In genomic region chr2:54671875-54672586, GRCh38 we compare ENCODE assay signal across 14 cellular contexts. TPM values are rescaled to one million over a fixed set of nuclear protein-coding genes. Genes with fewer than 3 reads are reported as not detected.
DNase-seq lines count a peak whose midpoint lies in the region; ATAC-seq, FAIRE-seq and TF ChIP-seq lines count a peak whose summit lies in the region.
"Had no signal": no experiment of that assay in that cellular context is flagged by ENCODE, and none has a peak within 500 bp of the region (broad histone marks: within the 10 kb centered on the region; RNA-seq: fewer than 3 reads in every experiment).

No MANE protein-coding gene starts in this region.

- H3K4me1 ChIP-seq in HEK293 (ENCODE audit: control insufficient read depth, insufficient read depth, low read length) (no peaks in the 10 kb centered on the region), K562 (replicated peaks in 1 of 2; ENCODE audit: control insufficient read depth in 2 of 2, insufficient read depth in 2 of 2, low read length in 2 of 2) (peaks cover 0 to 6% of the 10 kb centered on the region in 2 experiments; a peak in 1 of 5 replicates), left lung (peaks cover 31 to 90% of the 10 kb centered on the region in 2 donors), suprapubic skin (peaks cover 79% of the 10 kb centered on the region)

- H3K36me3 ChIP-seq in HEK293 (ENCODE audit: control insufficient read depth in 2 of 2, insufficient read depth in 1 of 2, low read length in 2 of 2) (peaks cover 14 to 40% of the 10 kb centered on the region in 2 experiments), K562 (ENCODE audit: control insufficient read depth, insufficient read depth, low read length) (peaks cover 28% of the 10 kb centered on the region; the same call in 2 of the 3 replicates), left lung (peaks cover 0 to 33% of the 10 kb centered on the region in 2 donors), suprapubic skin (peaks cover 20% of the 10 kb centered on the region)

- TF ChIP-seq POLR2A in K562 (conservative IDR thresholded peaks at IDR 0.05) (no peak), suprapubic skin (IDR thresholded peaks at IDR 0.05) (no peak)

- H3K4me3 ChIP-seq in HEK293 (ENCODE audit: low read depth, low read length): no peak overlapping the region
- no peak overlapping the region for H3K4me3 ChIP-seq in K562
- no peak overlapping the region for H3K4me3 ChIP-seq in left lung
- no peak overlapping the region for H3K4me3 ChIP-seq in suprapubic skin

- H3K9me3 ChIP-seq in HEK293 (ENCODE audit: control insufficient read depth, insufficient read depth, low read depth, low read length): no peaks in the 10 kb centered on the region
- H3K9me3 ChIP-seq in K562 (replicated peaks; ENCODE audit: control insufficient read depth, insufficient read depth, low read depth, low read length): no peaks in the 10 kb centered on the region
- H3K9me3 ChIP-seq in left lung: no peaks in the 10 kb centered on the region
- no peaks in the 10 kb centered on the region for H3K9me3 ChIP-seq in suprapubic skin

- H3K9ac ChIP-seq in K562 (ENCODE audit: insufficient read depth in 1 of 2, low read depth in 2 of 2, low read length in 2 of 2): no peak overlapping the region

- POLR2A ChIA-PET in HEK293 (lab: Yijun Ruan, JAX): no interaction called here
- POLR2A ChIA-PET in K562 (lab: Yijun Ruan, JAX): no interaction called here

- no peak overlapping the region for H2AFZ ChIP-seq in K562 (ENCODE audit: low read depth, low read length)

- H3K27me3 ChIP-seq in K562 (ENCODE audit: control insufficient read depth in 2 of 2, insufficient read depth in 2 of 2, low read length in 2 of 2): peaks cover 16 to 29% of the 10 kb centered on the region in 2 experiments
- no peaks in the 10 kb centered on the region for H3K27me3 ChIP-seq in left lung
- no peaks in the 10 kb centered on the region for H3K27me3 ChIP-seq in suprapubic skin

- WGBS in K562 (ENCODE audit: insufficient coverage, low coverage, missing lambda C conversion rate): 64% methylated on average over 4 of the region's 4 CpGs
- 79% methylated on average over 4 of the region's 4 CpGs for whole genome bisulfite sequencing in suprapubic skin

- H3K27ac ChIP-seq in HEK293 (ENCODE audit: extremely low read depth, low read depth, low read length) (no peak overlapping the region), K562 (ENCODE audit: extremely low read depth, low read depth, low read length) (no peak overlapping the region), left lung (peak overlapping the region; percentile 89 to 92), suprapubic skin (peak overlapping the region; percentile 90)

- no peak for TF ChIP-seq EP300 in K562 (IDR thresholded peaks at IDR 0.05; ENCODE audit: low read length)
- TF ChIP-seq EP300 in suprapubic skin (IDR thresholded peaks at IDR 0.05): no peak

- intact Hi-C loops in K562 (cut with micrococcal nuclease) (no loop called here), left lung (cut with DNase I) (no loop called here)

- TF ChIP-seq RAD21 in K562 (CRISPR knock-in tag; conservative IDR thresholded peaks at IDR 0.05 in 1 of 2, IDR thresholded peaks at IDR 0.05 in 1 of 2): no peak

- CTCF ChIA-PET in HEK293 (lab: Yijun Ruan, JAX): interaction anchor here (0.6 to 2.3 kb wide), 3 partner anchors 33 to 887 kb away, joined by 4 to 9 read pairs (median 6); no protein-coding TSS in a partner anchor
- CTCF ChIA-PET in K562 (lab: Yijun Ruan, JAX; ENCODE audit: low intra/inter-chr PET ratio): no interaction called here

- no peaks in the 10 kb centered on the region for H4K20me1 ChIP-seq in K562 (replicated peaks; ENCODE audit: control insufficient read depth, insufficient read depth, low read length)

- FAIRE-seq in K562 (lab: Jason Lieb, UNC): no peak

- BruUV-seq in K562 (replicated peaks; lab: Mats Ljungman, UMichigan): no TSS peak

- in situ Hi-C loops in K562 (cut with MboI): no loop called here

- no peaks in the 10 kb centered on the region for H3K79me2 ChIP-seq in K562 (ENCODE audit: control insufficient read depth, insufficient read depth, low read length)

- DNase-seq in K562 (ENCODE audit: extremely low read depth in 1 of 4, low spot score in 3 of 4): no peak
- DNase-seq in left lung: no peak
- DNase-seq in suprapubic skin (ENCODE audit: low spot score in 2 of 2): no peak
- DNase-seq in OCI-M1 (lab: John Stamatoyannopoulos, UW): no peak
- no peak for DNase-seq in dermis blood vessel endothelial cell
- DNase-seq: activated CD4-positive, CD25-positive, alpha-beta regulatory T cell treated with anti-CD3 and anti-CD28 coated beads, Interleukin-2, amount 50 U/mL, for 72 hours; activated naive CD8-positive, alpha-beta T cell treated with anti-CD3 and anti-CD28 coated beads, Interleukin-2, amount 10 ng/mL, durations not matched to agents 7 days and 5 days; C1 segment of cervical spinal cord; NCI-H2171; stimulated activated CD4-positive, alpha-beta T cell treated with anti-CD3 and anti-CD28 coated beads, Interleukin-2, amount 100 ng/mL, for 48 hours; SW 1271 had no signal

- H3K4me2 ChIP-seq in K562 (ENCODE audit: insufficient read depth, low read length): no peak overlapping the region

- TF ChIP-seq CTCF in HEK293 (tag by site-specific recombination; IDR thresholded peaks at IDR 0.05): no peak
- no peak for TF ChIP-seq CTCF in K562 (IDR thresholded peaks at IDR 0.05 in 2 of 3, conservative IDR thresholded peaks at IDR 0.05 in 1 of 3; ENCODE audit: insufficient read depth in 2 of 3, low read depth in 1 of 3, low read length in 3 of 3)
- TF ChIP-seq CTCF in left lung (IDR thresholded peaks at IDR 0.05): no peak
- no peak for TF ChIP-seq CTCF in suprapubic skin (IDR thresholded peaks at IDR 0.05)

- peak; percentile 19; the same call in 1 of the 3 replicates for ATAC-seq in K562
- ATAC-seq in left lung: no peak
- no peak for ATAC-seq in HG02678 (IDR thresholded peaks at IDR 0.05; ENCODE audit: unreplicated experiment)
- ATAC-seq in GM18858 (IDR thresholded peaks at IDR 0.05; ENCODE audit: unreplicated experiment): no peak

- H3K9me1 ChIP-seq in K562 (ENCODE audit: control insufficient read depth, insufficient read depth, low read length): no peaks in the 10 kb centered on the region

TF ChIP-seq in HEK293, 187 proteins besides CTCF, POLR2A, EP300 and RAD21:
- TF ChIP-seq GLI4 (tag by site-specific recombination; IDR thresholded peaks at IDR 0.05): no peak
- TF ChIP-seq ZNF2 (tag by site-specific recombination; IDR thresholded peaks at IDR 0.05): no peak
- 0 out of 2 replicates have a peak, but pooled peaks have one; percentile 15 for TF ChIP-seq KLF9 (tag by site-specific recombination; IDR thresholded peaks at IDR 0.05; ENCODE audit: low read depth)

TF ChIP-seq in K562, 482 proteins besides CTCF, POLR2A, EP300 and RAD21:
- TF ChIP-seq VEZF1 (CRISPR knock-in tag; IDR thresholded peaks at IDR 0.05) (no peak), ZKSCAN1 (IDR thresholded peaks at IDR 0.05; ENCODE audit: low read depth, low read length) (no peak), GATAD2A (IDR thresholded peaks at IDR 0.05) (no peak), MITF (IDR thresholded peaks at IDR 0.05) (no peak), KLF6 (CRISPR knock-in tag; IDR thresholded peaks at IDR 0.05; ENCODE audit: borderline replicate concordance) (no peak), TOE1 (IDR thresholded peaks at IDR 0.05; ENCODE audit: borderline replicate concordance) (no peak), TOE1 (CRISPR knock-in tag; IDR thresholded peaks at IDR 0.05; ENCODE audit: borderline replicate concordance, low read depth) (no peak), TRIM28 (IDR thresholded peaks at IDR 0.05) (no peak)

RNA-seq across cellular contexts. Expression of gene EML6, which starts 51.4 kb away (rescaled TPM):
- 0.97 and 1.5 TPM in 2 replicates for total RNA-seq in K562 (2011; cell fraction: chromatin; rRNA removed; ENCODE audit: low replicate concordance)
- under 0.01 and 0.26 TPM in 2 replicates for total RNA-seq in K562 (2011; cell fraction: nucleolus; rRNA removed)
- total RNA-seq in K562 (2011; cell fraction: nucleoplasm; rRNA removed): 0.66 and 1.2 TPM in 2 replicates
- total RNA-seq in K562 (2014; rRNA removed) (0.23 and 0.29 TPM in 2 replicates), K562 (2014; rRNA removed; fragmentation: Illumina TruSeq; extraction: Trizol) (0.11 and 0.41 TPM in 2 replicates), K562 (2015; rRNA removed; fragmentation: Illumina TruSeq; extraction: Trizol) (0.07 and 0.26 TPM in 2 replicates), K562 (2021) (0.35 and 0.49 TPM in 2 replicates), left lung (1 to 10 TPM in 1 of 2 donors, under 1 TPM in 1; 0.73 to 1.3 TPM), suprapubic skin (10 to 100 TPM in 1 of 4 donors, 1 to 10 TPM in 3; 2.3 to 15.1 (median 4.1) TPM), dermis blood vessel endothelial cell (0.17 and 1.1 TPM in 2 replicates)
- polyA plus RNA-seq in K562 (2011; rRNA removed) (0.56 and 0.88 TPM in 2 replicates), K562 (2014; fragmentation: Illumina TruSeq; extraction: Trizol) (0.25 and 0.71 TPM in 2 replicates), K562 (2014; fragmentation: Nextera tagmentation; extraction: Ambion mirVana) (under 1 TPM; 0.29 to 0.39 TPM), K562 (2014; rRNA removed) (0.07 and 0.92 TPM in 2 replicates)
- 0.54 and 0.62 TPM in 2 replicates for polyA plus RNA-seq in K562 (2011; cell fraction: cytosol; rRNA removed)
- polyA plus RNA-seq in K562 (2011; cell fraction: nucleus; rRNA removed): 2.7 and 3.2 TPM in 2 replicates
- polyA plus RNA-seq in K562 (2012): 0.08 and 0.60 TPM in 2 replicates
- 0.21 and 0.48 TPM in 2 replicates for polyA minus RNA-seq in K562 (2011; rRNA and poly(A)+ RNA removed)
- not detected in 2 replicates for polyA minus RNA-seq in K562 (2011; cell fraction: cytosol; rRNA and poly(A)+ RNA removed)
- polyA minus RNA-seq in K562 (2011; cell fraction: nucleus; rRNA and poly(A)+ RNA removed): 0.44 and 0.81 TPM in 2 replicates

Comparison
In these comparisons a context has a peak if more than half of its experiments do, and no peak if none do; other contexts are left out.
1. H3K27ac ChIP-seq: peak in left lung (2 of 2) and suprapubic skin (single experiment); none in HEK293 (single experiment) and K562 (single experiment).